Comparison of ENCODE assay signal across 6 cellular contexts in genomic region chr7:144194453-144194852, GRCh38. TPM values are rescaled to one million over a fixed set of nuclear protein-coding genes. Genes with fewer than 3 reads are reported as not detected.
"Had no signal": no experiment of that assay in that cellular context is flagged by ENCODE, and none has a peak within 500 bp of the region (broad histone marks: within the 10 kb centered on the region; RNA-seq: fewer than 3 reads in every experiment).

No MANE protein-coding gene starts in this region.

RNA-seq across cellular contexts. Expression of gene ARHGEF35, which starts 1.2 kb away (rescaled TPM):
- total RNA-seq: M059J, OCI-LY7 had no signal

RNA-seq across cellular contexts. Expression of gene CTAGE4, which starts 11.2 kb away (rescaled TPM):
- total RNA-seq: OCI-LY7, SJSA1 had no signal
- polyA plus RNA-seq: SK-N-SH had no signal

RNA-seq across cellular contexts. Expression of gene OR2A42, which starts 45.0 kb away (rescaled TPM):
- total RNA-seq: M059J, NCI-H460, OCI-LY7, Right ventricle myocardium inferior, SJSA1 had no signal
- polyA plus RNA-seq: SK-N-SH had no signal
